ENCODE assay signal across 7 cellular contexts in the genomic region with DNA sequence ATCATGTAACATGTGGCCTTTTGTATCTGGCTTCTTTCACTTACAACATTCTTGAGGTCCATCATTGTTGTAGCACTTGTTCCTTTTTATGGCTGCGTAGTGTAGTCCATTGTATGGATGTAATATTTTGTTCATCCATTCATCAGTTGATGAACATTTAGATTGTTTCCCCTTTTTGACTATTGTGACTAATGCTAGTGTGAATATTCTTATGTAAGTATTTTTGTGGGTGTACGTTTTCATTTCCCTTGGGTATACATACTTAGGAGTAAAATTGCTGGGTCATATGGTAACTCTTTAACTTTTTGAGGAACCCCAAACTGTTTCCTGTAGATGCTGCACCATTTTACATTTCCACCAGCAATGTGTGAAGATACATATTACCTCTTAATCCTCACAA.
A peak's percentile ranks its signal among the peaks of the same experiment; 100 is the strongest.
DNase-seq lines count a peak whose midpoint lies in the region; ATAC-seq and TF ChIP-seq lines count a peak whose summit lies in the region.
"Not testable (repeated sequence)": the region's sequence is repeated elsewhere in the genome, so short reads cannot be mapped to it uniquely, and the experiment has no call there.

No MANE protein-coding gene starts in this region.

- H3K27ac Mint-ChIP-seq in activated CD4-positive, alpha-beta T cell treated with anti-CD3 and anti-CD28 coated beads, Interleukin-2, amount 10 ng/mL, durations not matched to agents 7 days and 5 days: peak overlapping the region; percentile 44
- peak overlapping the region; percentile 58 for H3K27ac Mint-ChIP-seq in activated naive CD8-positive, alpha-beta T cell
- not testable (repeated sequence) for H3K27ac Mint-ChIP-seq in endodermal cell
- H3K27ac Mint-ChIP-seq in naive thymus-derived CD4-positive, alpha-beta T cell: peak overlapping the region in 6 of 9 donors; percentile 11 to 86 (median 61)

- intact Hi-C loops in HCT116 (cut with micrococcal nuclease); PC-3 (cut with micrococcal nuclease); naive thymus-derived CD4-positive, alpha-beta T cell (cut with micrococcal nuclease): not testable (repeated sequence)

- not testable (repeated sequence) for H3K9me3 Mint-ChIP-seq in activated CD4-positive, alpha-beta T cell treated with anti-CD3 and anti-CD28 coated beads, Interleukin-2, amount 10 ng/mL, durations not matched to agents 7 days and 5 days; activated naive CD8-positive, alpha-beta T cell (ENCODE audit: low read depth); naive thymus-derived CD4-positive, alpha-beta T cell
- peaks cover 49% of the 10 kb centered on the region for H3K9me3 Mint-ChIP-seq in endodermal cell

- CTCF ChIA-PET in HCT116 (lab: Charles Lee); PC-3 (lab: Charles Lee); activated CD4-positive, alpha-beta T cell treated with anti-CD3 and anti-CD28 coated beads, Interleukin-2, amount 10 ng/mL, durations not matched to agents 7 days and 5 days (lab: Charles Lee); naive thymus-derived CD4-positive, alpha-beta T cell (lab: Charles Lee): not testable (repeated sequence)

- BruUV-seq in HCT116 (replicated peaks; lab: Mats Ljungman, UMichigan); PC-3 (replicated peaks; lab: Mats Ljungman, UMichigan): not testable (repeated sequence)

- not testable (repeated sequence) for H3K9ac ChIP-seq in HCT116 (ENCODE audit: low read length); PC-3 (ENCODE audit: low read length); endodermal cell (ENCODE audit: extremely low read depth, low read length, poor library complexity, severe bottlenecking)

- peak; percentile 70 for DNase-seq in CD1c-positive myeloid dendritic cell (ENCODE audit: extremely low spot score)
- not testable (repeated sequence) for DNase-seq in HCT116 (ENCODE audit: low read depth, low spot score); PC-3; activated CD4-positive, alpha-beta T cell treated with anti-CD3 and anti-CD28 coated beads, Interleukin-2, amount 10 ng/mL, durations not matched to agents 7 days and 5 days; endodermal cell; naive thymus-derived CD4-positive, alpha-beta T cell

- peaks cover 8 to 17% of the 10 kb centered on the region in 2 experiments for H3K4me1 ChIP-seq in HCT116 (ENCODE audit: control insufficient read depth in 1 of 2, insufficient read depth in 2 of 2, low read length in 2 of 2)
- H3K4me1 ChIP-seq in PC-3 (ENCODE audit: insufficient read depth, low read length): peaks cover 14% of the 10 kb centered on the region
- not testable (repeated sequence) for H3K4me1 ChIP-seq in endodermal cell (ENCODE audit: control insufficient read depth, insufficient read depth, low read length)
- peaks cover 7 to 20% of the 10 kb centered on the region in 2 donors for H3K4me1 ChIP-seq in naive thymus-derived CD4-positive, alpha-beta T cell (ENCODE audit: control insufficient read depth in 2 of 2, insufficient read depth in 2 of 2, low read length in 2 of 2)

- H3K9me2 ChIP-seq in HCT116 (ENCODE audit: insufficient read depth); PC-3 (replicated peaks; ENCODE audit: low read length): not testable (repeated sequence)

- not testable (repeated sequence) for TF ChIP-seq POLR2A in HCT116 (IDR thresholded peaks at IDR 0.05; ENCODE audit: borderline replicate concordance, extremely low read depth, insufficient read depth, insufficient read length)

- RAD21 ChIA-PET in HCT116 (lab: Charles Lee; ENCODE audit: low non-redundant PET in 1 of 2, low total read pairs in 2 of 2, uncharacterized antibody in 2 of 2, unreplicated experiment in 2 of 2): not testable (repeated sequence)

- not testable (repeated sequence) for H3K27me3 Mint-ChIP-seq in activated CD4-positive, alpha-beta T cell treated with anti-CD3 and anti-CD28 coated beads, Interleukin-2, amount 10 ng/mL, durations not matched to agents 7 days and 5 days; activated naive CD8-positive, alpha-beta T cell; endodermal cell (ENCODE audit: insufficient read depth); naive thymus-derived CD4-positive, alpha-beta T cell

- H3K27ac ChIP-seq in HCT116 (ENCODE audit: low read depth, low read length); PC-3 (ENCODE audit: low read length); endodermal cell (ENCODE audit: low read depth, low read length); naive thymus-derived CD4-positive, alpha-beta T cell (ENCODE audit: low read depth, low read length): not testable (repeated sequence)

- H3K36me3 ChIP-seq in HCT116 (ENCODE audit: control insufficient read depth in 1 of 2, insufficient read depth in 2 of 2, low read length in 2 of 2); PC-3 (ENCODE audit: low read depth, low read length); endodermal cell (ENCODE audit: control insufficient read depth, insufficient read depth, low read length); naive thymus-derived CD4-positive, alpha-beta T cell (ENCODE audit: control insufficient read depth in 2 of 3, insufficient read depth in 3 of 3, low read length in 3 of 3): not testable (repeated sequence)

- H3K36me3 Mint-ChIP-seq in activated CD4-positive, alpha-beta T cell treated with anti-CD3 and anti-CD28 coated beads, Interleukin-2, amount 10 ng/mL, durations not matched to agents 7 days and 5 days (ENCODE audit: low read depth): peaks cover 34% of the 10 kb centered on the region
- H3K36me3 Mint-ChIP-seq in activated naive CD8-positive, alpha-beta T cell; endodermal cell (ENCODE audit: low read depth): not testable (repeated sequence)
- peaks cover 11 to 22% (median 14%) of the 10 kb centered on the region in 5 donors for H3K36me3 Mint-ChIP-seq in naive thymus-derived CD4-positive, alpha-beta T cell

- H3F3A ChIP-seq in PC-3 (ENCODE audit: low read length, unreplicated experiment): not testable (repeated sequence)

- WGBS in endodermal cell (ENCODE audit: insufficient coverage in 1 of 2, insufficient read length in 1 of 2), 2 experiments: 65 to 88% methylated on average over 1 of the region's 2 CpGs

- not testable (repeated sequence) for H3K79me2 ChIP-seq in HCT116 (ENCODE audit: insufficient read depth, low read length)
- peaks cover 12% of the 10 kb centered on the region for H3K79me2 ChIP-seq in PC-3 (ENCODE audit: low read length)

- not testable (repeated sequence) for H3K4me3 Mint-ChIP-seq in activated CD4-positive, alpha-beta T cell treated with anti-CD3 and anti-CD28 coated beads, Interleukin-2, amount 10 ng/mL, durations not matched to agents 7 days and 5 days; activated naive CD8-positive, alpha-beta T cell; endodermal cell
- H3K4me3 Mint-ChIP-seq in naive thymus-derived CD4-positive, alpha-beta T cell: peak overlapping the region in 3 of 10 donors; percentile 73 to 80 (median 76)

- POLR2A ChIA-PET in HCT116 (lab: Charles Lee); PC-3 (lab: Charles Lee; ENCODE audit: unreplicated experiment); activated CD4-positive, alpha-beta T cell treated with anti-CD3 and anti-CD28 coated beads, Interleukin-2, amount 10 ng/mL, durations not matched to agents 7 days and 5 days (lab: Charles Lee); naive thymus-derived CD4-positive, alpha-beta T cell (lab: Charles Lee): not testable (repeated sequence)

- H3K27me3 ChIP-seq in HCT116 (ENCODE audit: insufficient read depth, low read length); PC-3 (ENCODE audit: low read length); endodermal cell (ENCODE audit: control insufficient read depth, insufficient read depth, low read length, poor library complexity, severe bottlenecking); naive thymus-derived CD4-positive, alpha-beta T cell (ENCODE audit: control insufficient read depth in 2 of 2, insufficient read depth in 2 of 2, low read length in 2 of 2): not testable (repeated sequence)

- not testable (repeated sequence) for H2AFZ ChIP-seq in HCT116 (ENCODE audit: low read depth, low read length, poor library complexity, severe bottlenecking); PC-3 (ENCODE audit: low read length)

- TF ChIP-seq CTCF in HCT116 (IDR thresholded peaks at IDR 0.05 in 2 of 3, conservative IDR thresholded peaks at IDR 0.05 in 1 of 3; ENCODE audit: borderline replicate concordance in 1 of 3, insufficient read depth in 1 of 3, low read depth in 2 of 3, low read length in 2 of 3); PC-3 (conservative IDR thresholded peaks at IDR 0.05; ENCODE audit: low read depth, low read length); endodermal cell (conservative IDR thresholded peaks at IDR 0.05): not testable (repeated sequence)

- peak overlapping the region; percentile 86; the same call in 1 of the 2 replicates for H3K4me2 ChIP-seq in HCT116 (ENCODE audit: low read length)
- H3K4me2 ChIP-seq in PC-3 (ENCODE audit: low read length): peak overlapping the region; percentile 88

- not testable (repeated sequence) for H4K20me1 ChIP-seq in HCT116 (ENCODE audit: insufficient read depth); PC-3 (ENCODE audit: low read length)

- H3K4me3 ChIP-seq in HCT116 (replicated peaks in 1 of 2; ENCODE audit: low read depth in 1 of 2, low read length in 2 of 2); PC-3 (ENCODE audit: low read length); naive thymus-derived CD4-positive, alpha-beta T cell (ENCODE audit: low read length): not testable (repeated sequence)
- H3K4me3 ChIP-seq in endodermal cell (ENCODE audit: low read length): peak overlapping the region; percentile 97

- H3K9me3 ChIP-seq in HCT116 (ENCODE audit: control insufficient read depth in 1 of 2, insufficient read depth in 1 of 2, low read depth in 1 of 2, low read length in 2 of 2); PC-3 (ENCODE audit: low read length); endodermal cell (ENCODE audit: control insufficient read depth, low read length); naive thymus-derived CD4-positive, alpha-beta T cell (ENCODE audit: control insufficient read depth in 2 of 3, low read length in 3 of 3): not testable (repeated sequence)

- TF ChIP-seq RAD21 in HCT116 (IDR thresholded peaks at IDR 0.05; ENCODE audit: low read depth): not testable (repeated sequence)

- peaks cover 34% of the 10 kb centered on the region for H3K4me1 Mint-ChIP-seq in activated CD4-positive, alpha-beta T cell treated with anti-CD3 and anti-CD28 coated beads, Interleukin-2, amount 10 ng/mL, durations not matched to agents 7 days and 5 days
- peaks cover 50% of the 10 kb centered on the region for H3K4me1 Mint-ChIP-seq in activated naive CD8-positive, alpha-beta T cell (ENCODE audit: low read depth)
- not testable (repeated sequence) for H3K4me1 Mint-ChIP-seq in endodermal cell
- peaks cover 29 to 65% (median 55%) of the 10 kb centered on the region in 7 donors for H3K4me1 Mint-ChIP-seq in naive thymus-derived CD4-positive, alpha-beta T cell

- ATAC-seq in HCT116; PC-3; naive thymus-derived CD4-positive, alpha-beta T cell: not testable (repeated sequence)
